ENCODE assay signal across 30 cellular contexts in the genomic region with DNA sequence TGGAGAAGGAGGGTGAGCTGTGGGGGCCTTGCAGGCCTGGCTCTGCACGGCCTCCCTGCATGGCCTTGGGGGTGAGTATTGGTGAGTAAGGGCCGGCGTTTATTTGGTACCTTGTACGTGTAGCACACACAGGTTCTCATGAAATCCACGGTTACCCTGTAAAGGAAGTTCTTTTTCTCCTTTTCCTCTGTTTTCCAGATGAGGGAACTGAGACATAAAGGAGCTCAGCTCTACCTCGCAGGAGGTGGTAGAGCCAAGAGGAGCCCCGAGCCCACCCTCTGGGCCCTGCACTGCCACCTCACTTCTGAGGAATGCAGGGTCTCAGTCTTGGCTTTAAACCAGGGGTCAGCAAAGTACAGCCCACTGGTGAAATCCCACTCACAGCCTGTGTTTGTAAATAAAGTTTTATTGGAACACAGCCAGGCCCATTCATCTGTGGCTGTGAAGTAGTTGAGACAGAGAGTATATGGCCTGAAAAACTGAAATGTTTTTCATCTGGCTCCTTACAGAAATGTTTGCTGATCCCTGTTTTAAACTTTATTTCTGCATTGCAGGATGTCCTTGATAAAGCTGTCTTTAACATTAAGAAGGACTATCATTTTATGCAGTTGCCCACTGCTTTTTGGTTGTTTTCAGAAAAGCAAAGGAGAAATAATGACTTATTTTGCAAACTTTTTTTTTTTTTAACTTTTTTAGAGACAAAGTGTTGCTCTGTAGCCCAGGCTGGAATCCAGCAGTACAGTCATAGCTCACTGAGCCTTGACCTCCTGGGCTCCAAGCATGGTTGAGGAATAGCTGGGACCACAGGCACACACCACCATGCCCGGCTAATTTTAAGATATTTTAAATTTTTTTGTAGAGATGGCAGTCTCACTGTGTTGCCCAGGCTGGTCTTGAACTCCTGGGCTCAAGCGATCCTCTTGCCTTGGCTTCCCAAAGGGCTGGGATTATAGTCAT. TPM values are rescaled to one million over a fixed set of nuclear protein-coding genes. Genes with fewer than 3 reads are reported as not detected.
A peak's percentile ranks its signal among the peaks of the same experiment; 100 is the strongest.
DNase-seq lines count a peak whose midpoint lies in the region; ATAC-seq and TF ChIP-seq lines count a peak whose summit lies in the region.
"Had no signal": no experiment of that assay in that cellular context is flagged by ENCODE, and none has a peak within 500 bp of the region (broad histone marks: within the 10 kb centered on the region; RNA-seq: fewer than 3 reads in every experiment).

No MANE protein-coding gene starts in this region.

- no peak overlapping the region for H2BK12ac ChIP-seq in neuronal stem cell (ENCODE audit: low read length)

- H3K4me3 Mint-ChIP-seq in dendritic cell treated with granulocyte-macrophage colony-stimulating factor and Interleukin-4, amounts not matched to agents 40 ng/mL and 50 ng/mL, for 4 days, result no peak overlapping the region
- H3K4me3 Mint-ChIP-seq in stimulated activated naive CD8-positive, alpha-beta T cell treated with anti-CD3 and anti-CD28 coated beads, Interleukin-15, amount 100 ng/mL, for 72 hours, result no peak overlapping the region
- H3K4me3 Mint-ChIP-seq: activated B cell treated with CpG ODN at 0.5 μM for 24 hours had no signal

- no peak overlapping the region for H3K4ac ChIP-seq in neuronal stem cell (ENCODE audit: low read length)

- no peaks in the 10 kb centered on the region for H3K9me3 Mint-ChIP-seq in dendritic cell treated with granulocyte-macrophage colony-stimulating factor and Interleukin-4, amounts not matched to agents 40 ng/mL and 50 ng/mL, for 4 days
- H3K9me3 Mint-ChIP-seq in stimulated activated naive CD8-positive, alpha-beta T cell treated with anti-CD3 and anti-CD28 coated beads, Interleukin-15, amount 100 ng/mL, for 72 hours, result no peaks in the 10 kb centered on the region
- H3K9me3 Mint-ChIP-seq: activated B cell treated with CpG ODN at 0.5 μM for 24 hours; activated naive CD4-positive, alpha-beta T cell treated with anti-CD3 and anti-CD28 coated beads, Interleukin-2, amount 50 U/mL, for 72 hours; activated T-helper 2 cell treated with anti-CD3 and anti-CD28 coated beads, Interferon-gamma antibody, Interleukin-2, Interleukin-4, amounts not matched to agents 10 μg/mL and 5 μg/mL and 100 μg/mL, durations not matched to agents 14 hours and 24 hours and 36 hours; naive B cell had no signal

- no peak overlapping the region for H3K9ac ChIP-seq in neuronal stem cell (ENCODE audit: low read depth, low read length, poor library complexity)

- H3K27ac ChIP-seq in AG04450 (ENCODE audit: low read depth, low read length) (peak overlapping the region; percentile 21), neuronal stem cell (replicated peaks; ENCODE audit: low read length) (no peak overlapping the region)
- H3K27ac ChIP-seq: ascending aorta, esophagus muscularis mucosa, suprapubic skin had no signal

- peaks cover 45 to 90% of the 10 kb centered on the region in 2 donors for H3K36me3 ChIP-seq in neuronal stem cell (replicated peaks in 1 of 2; ENCODE audit: control insufficient read depth in 2 of 2, insufficient read depth in 2 of 2, low read length in 2 of 2)

- no peak overlapping the region for H2BK15ac ChIP-seq in neuronal stem cell (ENCODE audit: low read length)

- peaks cover 0 to 4% of the 10 kb centered on the region in 2 donors for H3K4me1 ChIP-seq in neuronal stem cell (ENCODE audit: control insufficient read depth in 2 of 2, insufficient read depth in 1 of 2, low read depth in 1 of 2, low read length in 2 of 2)

- H3K23ac ChIP-seq in neuronal stem cell (ENCODE audit: low read depth, low read length, poor library complexity), result no peak overlapping the region

- H2AFZ ChIP-seq in neuronal stem cell (ENCODE audit: low read length), result no peak overlapping the region

- no peak overlapping the region for H4K8ac ChIP-seq in neuronal stem cell (ENCODE audit: low read depth, low read length)

- TF ChIP-seq CTCF in AG04450 (IDR thresholded peaks at IDR 0.05; ENCODE audit: low read depth, low read length), result no peak

- H3K36me3 Mint-ChIP-seq in dendritic cell treated with granulocyte-macrophage colony-stimulating factor and Interleukin-4, amounts not matched to agents 40 ng/mL and 50 ng/mL, for 4 days (ENCODE audit: low read depth), result peaks cover 92% of the 10 kb centered on the region

- H3K4me2 ChIP-seq in neuronal stem cell (ENCODE audit: insufficient read depth, low read length, poor library complexity, severe bottlenecking), result no peak overlapping the region

- DNase-seq in AG04450 (ENCODE audit: low read depth, low spot score) (no peak), left kidney (ENCODE audit: low read depth, low spot score) (peak; percentile 23), NCI-H774 (lab: John Stamatoyannopoulos, UW) (no peak), neuronal stem cell (ENCODE audit: low spot score) (no peak)
- DNase-seq in activated CD4-positive, alpha-beta T cell treated with anti-CD3 and anti-CD28 coated beads for 1 hour, result no peak
- no peak for DNase-seq in stimulated activated naive CD8-positive, alpha-beta T cell treated with anti-CD3 and anti-CD28 coated beads, Interleukin-15, amount 100 ng/mL, for 72 hours
- DNase-seq: activated B cell treated with CpG ODN at 0.5 μM for 24 hours; activated CD4-positive, alpha-beta T cell treated with anti-CD3 and anti-CD28 coated beads, Interleukin-2, amount 50 U/mL, for 48 hours; activated CD8-positive, alpha-beta memory T cell treated with anti-CD3 and anti-CD28 coated beads, Interleukin-2, amount 50 U/mL, for 4 hours; C1 segment of cervical spinal cord; Calu3; effector CD8-positive, alpha-beta T cell; HCEC 1CT; naive B cell; NCI-H1092; NCI-H2029; NCI-H226; NCI-H82; occipital lobe; OCI-M1; small intestine; stimulated activated CD4-positive, alpha-beta T cell treated with anti-CD3 and anti-CD28 coated beads, Interleukin-1b, Interleukin-23, amount 100 ng/mL, for 48 hours had no signal

- no peaks in the 10 kb centered on the region; the same call in 1 of the 2 replicates for H3K9me3 ChIP-seq in AG04450 (ENCODE audit: control insufficient read depth, insufficient read depth, low read length)
- peaks cover 0 to 2% of the 10 kb centered on the region in 2 donors for H3K9me3 ChIP-seq in neuronal stem cell (replicated peaks in 1 of 2; ENCODE audit: control insufficient read depth in 2 of 2, insufficient read depth in 1 of 2, low read depth in 1 of 2, low read length in 2 of 2)
- H3K9me3 ChIP-seq: ascending aorta, esophagus muscularis mucosa, suprapubic skin had no signal

- H2AK5ac ChIP-seq in neuronal stem cell (ENCODE audit: low read depth, low read length), result no peak overlapping the region

- intact Hi-C loops in dendritic cell treated with granulocyte-macrophage colony-stimulating factor and Interleukin-4, amounts not matched to agents 40 ng/mL and 50 ng/mL, for 4 days (cut with micrococcal nuclease), result no loop called here

- H3K4me3 ChIP-seq in AG04450 (ENCODE audit: low read depth, low read length) (no peak overlapping the region), neuronal stem cell (ENCODE audit: low read length in 2 of 2) (no peak overlapping the region)
- H3K4me3 ChIP-seq: ascending aorta, esophagus muscularis mucosa, suprapubic skin had no signal

- H3K27me3 Mint-ChIP-seq in dendritic cell treated with granulocyte-macrophage colony-stimulating factor and Interleukin-4, amounts not matched to agents 40 ng/mL and 50 ng/mL, for 4 days, result no peaks in the 10 kb centered on the region
- H3K27me3 Mint-ChIP-seq in stimulated activated naive CD8-positive, alpha-beta T cell treated with anti-CD3 and anti-CD28 coated beads, Interleukin-15, amount 100 ng/mL, for 72 hours, result no peaks in the 10 kb centered on the region
- H3K27me3 Mint-ChIP-seq: activated B cell treated with CpG ODN at 0.5 μM for 24 hours, naive B cell had no signal

- H3K27me3 ChIP-seq in AG04450 (ENCODE audit: control insufficient read depth, insufficient read depth, low read length) (no peaks in the 10 kb centered on the region), neuronal stem cell (ENCODE audit: control insufficient read depth in 3 of 3, insufficient read depth in 3 of 3, low read depth in 1 of 3, low read length in 3 of 3) (no peaks in the 10 kb centered on the region)
- H3K27me3 ChIP-seq: ascending aorta, esophagus muscularis mucosa, suprapubic skin had no signal

- H2BK120ac ChIP-seq in neuronal stem cell (ENCODE audit: low read depth, low read length), result no peak overlapping the region

- peaks cover 67% of the 10 kb centered on the region for H3K4me1 Mint-ChIP-seq in dendritic cell treated with granulocyte-macrophage colony-stimulating factor and Interleukin-4, amounts not matched to agents 40 ng/mL and 50 ng/mL, for 4 days (ENCODE audit: low read depth)
- H3K4me1 Mint-ChIP-seq in stimulated activated naive CD8-positive, alpha-beta T cell treated with anti-CD3 and anti-CD28 coated beads, Interleukin-15, amount 100 ng/mL, for 72 hours, result peaks cover 55% of the 10 kb centered on the region

- WGBS in neuronal stem cell (ENCODE audit: extremely low coverage in 2 of 2, insufficient read length in 2 of 2, insufficient replicate concordance in 1 of 2), 2 donors, result no CpG with 5 or more reads among the region's 9 CpGs

- ATAC-seq in stimulated activated naive CD8-positive, alpha-beta T cell treated with anti-CD3 and anti-CD28 coated beads, Interleukin-15, amount 100 ng/mL, for 72 hours, result no peak
- ATAC-seq: activated naive CD4-positive, alpha-beta T cell treated with anti-CD3 and anti-CD28 coated beads, Interleukin-2, amount 50 U/mL, for 72 hours; Right ventricle myocardium inferior had no signal

- no peak for TF ChIP-seq RAD21 in Ishikawa (IDR thresholded peaks at IDR 0.05; ENCODE audit: low read depth)

- no peak overlapping the region for H3K14ac ChIP-seq in neuronal stem cell (ENCODE audit: low read length)

- peaks cover 32% of the 10 kb centered on the region for H3K79me1 ChIP-seq in neuronal stem cell (ENCODE audit: low read depth, low read length)

- H3K27ac Mint-ChIP-seq in dendritic cell treated with granulocyte-macrophage colony-stimulating factor and Interleukin-4, amounts not matched to agents 40 ng/mL and 50 ng/mL, for 4 days, result peak overlapping the region; percentile 91
- H3K27ac Mint-ChIP-seq in stimulated activated naive CD8-positive, alpha-beta T cell treated with anti-CD3 and anti-CD28 coated beads, Interleukin-15, amount 100 ng/mL, for 72 hours, result peak overlapping the region in 1 of 2 donors; percentile 34
- H3K27ac Mint-ChIP-seq: activated B cell treated with CpG ODN at 0.5 μM for 24 hours; activated T-helper 2 cell treated with anti-CD3 and anti-CD28 coated beads, Interferon-gamma antibody, Interleukin-2, Interleukin-4, amounts not matched to agents 10 μg/mL and 5 μg/mL and 100 μg/mL, durations not matched to agents 14 hours and 24 hours and 36 hours had no signal

- no peak overlapping the region for H3K18ac ChIP-seq in neuronal stem cell (ENCODE audit: low read length)

- CTCF ChIA-PET in AG04450 (lab: Charles Lee), result interaction anchor here (0.7 to 1.4 kb wide), 3 partner anchors 10 to 572 kb away, joined by 3 to 6 read pairs (median 4); no protein-coding TSS in a partner anchor

- H2BK5ac ChIP-seq in neuronal stem cell (ENCODE audit: low read length), result no peak overlapping the region

- H4K91ac ChIP-seq in neuronal stem cell (ENCODE audit: low read depth, low read length, poor library complexity), result no peak overlapping the region

- no peak for TF ChIP-seq EP300 in Ishikawa (IDR thresholded peaks at IDR 0.05; ENCODE audit: borderline replicate concordance)

- POLR2A ChIA-PET in AG04450 (lab: Yijun Ruan, JAX), result interaction anchor here (0.7 kb wide), 1 partner anchor 533 kb away, joined by 3 read pairs; the partner anchor contains the start of gene TNNT1

RNA-seq across cellular contexts. Expression of gene EPN1, which starts 6.4 kb away (rescaled TPM):
- 32.1 and 44.1 TPM in 2 replicates for polyA plus RNA-seq in AG04450 (2011; rRNA removed)
- 35.7 and 44.1 TPM in 2 replicates for polyA minus RNA-seq in AG04450 (2011; rRNA and poly(A)+ RNA removed)
- 91.8 TPM for polyA plus RNA-seq in neuronal stem cell (2013, experiment 1 of 2)
- polyA plus RNA-seq in neuronal stem cell (2013, experiment 2 of 2), result 89.2 TPM

RNA-seq across cellular contexts. Expression of gene U2AF2, which starts 26.6 kb away (rescaled TPM):
- 90.7 and 130 TPM in 2 replicates for polyA plus RNA-seq in AG04450 (2011; rRNA removed)
- 74.9 and 119 TPM in 2 replicates for polyA minus RNA-seq in AG04450 (2011; rRNA and poly(A)+ RNA removed)
- polyA plus RNA-seq in neuronal stem cell (2013, experiment 1 of 2), result 155 TPM
- 147 TPM for polyA plus RNA-seq in neuronal stem cell (2013, experiment 2 of 2)

RNA-seq across cellular contexts. Expression of gene CCDC106, which starts 33.4 kb away (rescaled TPM):
- polyA plus RNA-seq in AG04450 (2011; rRNA removed), result 6.2 and 8.7 TPM in 2 replicates
- polyA minus RNA-seq in AG04450 (2011; rRNA and poly(A)+ RNA removed), result 4.0 and 7.8 TPM in 2 replicates
- polyA plus RNA-seq in neuronal stem cell (2013, experiment 1 of 2), result 19.8 TPM
- 19.8 TPM for polyA plus RNA-seq in neuronal stem cell (2013, experiment 2 of 2)

RNA-seq across cellular contexts. Expression of gene ZNF581, which starts 38.0 kb away (rescaled TPM):
- polyA plus RNA-seq in AG04450 (2011; rRNA removed), result 19.1 and 22.9 TPM in 2 replicates
- polyA minus RNA-seq in AG04450 (2011; rRNA and poly(A)+ RNA removed), result 24.8 and 31.8 TPM in 2 replicates
- 37.9 TPM for polyA plus RNA-seq in neuronal stem cell (2013, experiment 1 of 2)
- polyA plus RNA-seq in neuronal stem cell (2013, experiment 2 of 2), result 37.2 TPM

RNA-seq across cellular contexts. Expression of gene ZNF580, which starts 40.6 kb away (rescaled TPM):
- polyA plus RNA-seq in AG04450 (2011; rRNA removed), result 7.3 and 14.0 TPM in 2 replicates
- polyA minus RNA-seq in AG04450 (2011; rRNA and poly(A)+ RNA removed), result 7.4 and 9.0 TPM in 2 replicates
- polyA plus RNA-seq in neuronal stem cell (2013, experiment 1 of 2), result 42.3 TPM
- 43.4 TPM for polyA plus RNA-seq in neuronal stem cell (2013, experiment 2 of 2)
